In the genomic region with DNA sequence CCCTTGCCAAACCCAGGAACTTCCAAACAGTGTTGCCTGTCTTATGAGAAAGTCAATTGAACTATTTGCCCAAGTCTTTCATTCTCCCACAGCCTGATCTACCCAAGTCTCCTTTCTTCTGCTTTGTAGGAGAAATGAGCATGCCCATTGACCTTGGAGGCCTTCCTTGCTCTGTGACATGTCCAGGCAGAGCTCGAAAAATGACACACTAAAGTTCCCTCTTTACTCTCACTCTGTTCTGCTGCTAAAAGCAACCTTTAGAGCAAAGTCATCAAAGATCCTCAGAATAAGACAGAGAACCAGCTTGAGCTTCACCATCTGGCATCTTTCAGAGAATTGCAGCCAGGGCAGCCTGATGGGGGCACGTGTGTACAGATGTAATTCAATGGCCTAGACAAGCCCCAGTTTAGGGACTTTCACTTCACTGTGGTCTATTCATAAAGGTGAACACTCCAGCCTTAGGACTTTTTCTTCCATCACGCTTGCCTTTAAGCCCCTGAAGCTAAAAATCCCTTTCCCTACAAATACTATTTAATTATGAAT, we compare ENCODE assay signal across 15 cellular contexts.
"Had no signal": no experiment of that assay in that cellular context is flagged by ENCODE, and none has a peak within 500 bp of the region (broad histone marks: within the 10 kb centered on the region; RNA-seq: fewer than 3 reads in every experiment).

No MANE protein-coding gene starts in this region.

- H3K4me1 ChIP-seq: vagina had no signal

- FAIRE-seq: small intestine had no signal

- DNase-seq: activated CD4-positive, alpha-beta memory T cell treated with anti-CD3 and anti-CD28 coated beads for 36 hours; activated CD4-positive, alpha-beta T cell treated with anti-CD3 and anti-CD28 coated beads for 1 hour; activated gamma-delta T cell; activated T-cell treated with anti-CD3 and anti-CD28 coated beads, Interleukin-2, amount 50 U/mL, for 48 hours; amygdala; cerebellar nuclear complex; dermis blood vessel endothelial cell; hippocampal formation; kidney glomerular epithelial cell; naive thymus-derived CD8-positive, alpha-beta T cell; small intestine; tibial artery had no signal

- H3K9me3 ChIP-seq: right atrium auricular region, tibial artery, vagina had no signal

- H3K36me3 ChIP-seq: right atrium auricular region, tibial artery, vagina had no signal

- H3K27ac ChIP-seq: right atrium auricular region, tibial artery, vagina had no signal

- ATAC-seq: naive thymus-derived CD8-positive, alpha-beta T cell; stimulated activated effector memory CD8-positive, alpha-beta T cell treated with anti-CD3 and anti-CD28 coated beads, Interleukin-12 subunit alpha, Interleukin-12 subunit beta, amount 100 ng/mL, for 72 hours had no signal

- H3K4me3 ChIP-seq: right atrium auricular region, tibial artery, vagina had no signal

- H3K27me3 ChIP-seq: right atrium auricular region, tibial artery, vagina had no signal
